ENCODE assay signal across 20 cellular contexts in genomic region chr6:95496769-95497426, GRCh38.
DNase-seq lines count a peak whose midpoint lies in the region; ATAC-seq and TF ChIP-seq lines count a peak whose summit lies in the region.
"Had no signal": no experiment of that assay in that cellular context is flagged by ENCODE, and none has a peak within 500 bp of the region (broad histone marks: within the 10 kb centered on the region; RNA-seq: fewer than 3 reads in every experiment).

No MANE protein-coding gene starts in this region.

- 91% methylated on average over 28 of the region's 28 CpGs for WGBS in right cardiac atrium
- 89 to 93% (median 92%) methylated on average over 18 to 28 of the region's 28 CpGs for WGBS in heart left ventricle, 4 donors
- 95 to 100% methylated on average over 8 to 28 of the region's 28 CpGs for WGBS in endodermal cell (ENCODE audit: insufficient coverage in 1 of 2, insufficient read length in 1 of 2), 2 experiments
- WGBS in neuronal stem cell (ENCODE audit: extremely low coverage in 2 of 2, insufficient read length in 2 of 2, insufficient replicate concordance in 1 of 2), 2 donors, result no CpG with 5 or more reads among the region's 28 CpGs

- no peak overlapping the region for H2BK120ac ChIP-seq in neuronal stem cell (ENCODE audit: low read depth, low read length)

- H3K14ac ChIP-seq in neuronal stem cell (ENCODE audit: low read length), result peak overlapping the region; percentile 38

- H3K27me3 Mint-ChIP-seq in endodermal cell (ENCODE audit: insufficient read depth), result no peaks in the 10 kb centered on the region
- H3K27me3 Mint-ChIP-seq: B cell; CD4-positive, alpha-beta memory T cell had no signal

- H4K91ac ChIP-seq in neuronal stem cell (ENCODE audit: low read depth, low read length, poor library complexity), result no peak overlapping the region

- TF ChIP-seq CTCF in heart left ventricle (IDR thresholded peaks at IDR 0.05) (no peak), HEK293 (tag by site-specific recombination; IDR thresholded peaks at IDR 0.05) (no peak), endodermal cell (conservative IDR thresholded peaks at IDR 0.05) (no peak)

- intact Hi-C loops in right cardiac atrium (cut with DNase I), result no loop called here
- intact Hi-C loops in heart left ventricle (cut with DNase I), result no loop called here

- no peak overlapping the region for H3K27ac ChIP-seq in right cardiac atrium (ENCODE audit: low read length)
- no peak overlapping the region for H3K27ac ChIP-seq in heart left ventricle
- H3K27ac ChIP-seq in HEK293 (ENCODE audit: extremely low read depth, low read depth, low read length), result no peak overlapping the region
- H3K27ac ChIP-seq in endodermal cell (ENCODE audit: low read depth, low read length), result no peak overlapping the region
- no peak overlapping the region for H3K27ac ChIP-seq in neuronal stem cell (replicated peaks; ENCODE audit: low read length)
- H3K27ac ChIP-seq: 22Rv1; BLaER1 treated with 17β-estradiol and CSF1 and Interleukin-3, amounts not matched to agents 10 nM and 100 nM had no signal

- no peak for TF ChIP-seq POLR2A in heart left ventricle (IDR thresholded peaks at IDR 0.05)

- H3K79me1 ChIP-seq in neuronal stem cell (ENCODE audit: low read depth, low read length), result no peaks in the 10 kb centered on the region

- H3K36me3 Mint-ChIP-seq in endodermal cell (ENCODE audit: low read depth), result peaks cover 49% of the 10 kb centered on the region
- H3K36me3 Mint-ChIP-seq: CD4-positive, alpha-beta memory T cell had no signal

- no peak overlapping the region for H2AFZ ChIP-seq in neuronal stem cell (ENCODE audit: low read length)
- H2AFZ ChIP-seq: GM23338 had no signal

- H2BK5ac ChIP-seq in neuronal stem cell (ENCODE audit: low read length), result no peak overlapping the region

- no peak overlapping the region for H4K8ac ChIP-seq in neuronal stem cell (ENCODE audit: low read depth, low read length)

- no peak overlapping the region for H3K9ac ChIP-seq in endodermal cell (ENCODE audit: extremely low read depth, low read length, poor library complexity, severe bottlenecking)
- no peak overlapping the region for H3K9ac ChIP-seq in neuronal stem cell (ENCODE audit: low read depth, low read length, poor library complexity)
- H3K9ac ChIP-seq: BLaER1 treated with 17β-estradiol and CSF1 and Interleukin-3, amounts not matched to agents 10 nM and 100 nM had no signal

- DNase-seq in right cardiac atrium, result peak in 2 of 3 donors; percentile 36 to 39
- DNase-seq in heart left ventricle, result no peak
- DNase-seq in endodermal cell, result no peak
- no peak for DNase-seq in neuronal stem cell (ENCODE audit: low spot score)
- no peak for DNase-seq in NCI-H82 (lab: John Stamatoyannopoulos, UW)
- DNase-seq in DMS53 treated with DMSO at 0.1 percent for 48 hours (lab: John Stamatoyannopoulos, UW; ENCODE audit: unreplicated experiment), result no peak
- DNase-seq: Calu3; CD4-positive, alpha-beta memory T cell; COR-L47; DMS53; DND-41; H9; HFFc6 had no signal

- no peak overlapping the region for H2AK5ac ChIP-seq in neuronal stem cell (ENCODE audit: low read depth, low read length)

- POLR2A ChIA-PET in HEK293 (lab: Yijun Ruan, JAX), result no interaction called here

- no peak overlapping the region for H3K23ac ChIP-seq in neuronal stem cell (ENCODE audit: low read depth, low read length, poor library complexity)

- H3K27me3 ChIP-seq in right cardiac atrium (ENCODE audit: control insufficient read depth, insufficient read depth) (no peaks in the 10 kb centered on the region), heart left ventricle (no peaks in the 10 kb centered on the region), endodermal cell (ENCODE audit: control insufficient read depth, insufficient read depth, low read length, poor library complexity, severe bottlenecking) (no peaks in the 10 kb centered on the region), neuronal stem cell (ENCODE audit: control insufficient read depth in 3 of 3, insufficient read depth in 3 of 3, low read depth in 1 of 3, low read length in 3 of 3) (no peaks in the 10 kb centered on the region)
- H3K27me3 ChIP-seq: BLaER1 treated with 17β-estradiol and CSF1 and Interleukin-3, amounts not matched to agents 10 nM and 100 nM had no signal

- peak overlapping the region; percentile 28 for H3K18ac ChIP-seq in neuronal stem cell (ENCODE audit: low read length)

- H3K27ac Mint-ChIP-seq in endodermal cell, result no peak overlapping the region
- H3K27ac Mint-ChIP-seq: B cell; CD4-positive, alpha-beta memory T cell; GM23338; H9; HFFc6 had no signal

- no peak overlapping the region for H2BK15ac ChIP-seq in neuronal stem cell (ENCODE audit: low read length)

- no peak overlapping the region for H3K4me2 ChIP-seq in neuronal stem cell (ENCODE audit: insufficient read depth, low read length, poor library complexity, severe bottlenecking)
- H3K4me2 ChIP-seq: BLaER1 treated with 17β-estradiol and CSF1 and Interleukin-3, amounts not matched to agents 10 nM and 100 nM; GM23338 had no signal

- H3K4ac ChIP-seq in neuronal stem cell (ENCODE audit: low read length), result no peak overlapping the region

- H3K36me3 ChIP-seq in heart left ventricle (no peaks in the 10 kb centered on the region), HEK293 (ENCODE audit: control insufficient read depth in 2 of 2, insufficient read depth in 1 of 2, low read length in 2 of 2) (no peaks in the 10 kb centered on the region), endodermal cell (ENCODE audit: control insufficient read depth, insufficient read depth, low read length) (peaks cover 64% of the 10 kb centered on the region), neuronal stem cell (replicated peaks in 1 of 2; ENCODE audit: control insufficient read depth in 2 of 2, insufficient read depth in 2 of 2, low read length in 2 of 2) (no peaks in the 10 kb centered on the region)
- H3K36me3 ChIP-seq: BLaER1 treated with 17β-estradiol and CSF1 and Interleukin-3, amounts not matched to agents 10 nM and 100 nM had no signal

- no peaks in the 10 kb centered on the region for H3K9me3 ChIP-seq in right cardiac atrium (ENCODE audit: control insufficient read depth, low read length)
- H3K9me3 ChIP-seq in heart left ventricle, result peaks cover 0 to 6% (median 0%) of the 10 kb centered on the region in 12 donors
- H3K9me3 ChIP-seq in HEK293 (ENCODE audit: control insufficient read depth, insufficient read depth, low read depth, low read length), result no peaks in the 10 kb centered on the region
- H3K9me3 ChIP-seq in endodermal cell (ENCODE audit: control insufficient read depth, low read length), result peaks cover 69% of the 10 kb centered on the region
- peaks cover 0 to 3% of the 10 kb centered on the region in 2 donors for H3K9me3 ChIP-seq in neuronal stem cell (replicated peaks in 1 of 2; ENCODE audit: control insufficient read depth in 2 of 2, insufficient read depth in 1 of 2, low read depth in 1 of 2, low read length in 2 of 2)

- peaks cover 6% of the 10 kb centered on the region for H3K4me1 Mint-ChIP-seq in endodermal cell
- H3K4me1 Mint-ChIP-seq: B cell had no signal

- no peak for ATAC-seq in right cardiac atrium
- no peak for ATAC-seq in heart left ventricle
- no peak for ATAC-seq in GM18867 (IDR thresholded peaks at IDR 0.05; ENCODE audit: unreplicated experiment)
- ATAC-seq: GM23338, HCT116 had no signal

- peak overlapping the region; percentile 41 for H2BK12ac ChIP-seq in neuronal stem cell (ENCODE audit: low read length)

- no peak overlapping the region for H3K4me3 ChIP-seq in right cardiac atrium (ENCODE audit: low read length)
- no peak overlapping the region for H3K4me3 ChIP-seq in heart left ventricle
- no peak overlapping the region for H3K4me3 ChIP-seq in HEK293 (ENCODE audit: low read depth, low read length)
- H3K4me3 ChIP-seq in endodermal cell (ENCODE audit: low read length), result peak overlapping the region; percentile 43
- no peak overlapping the region for H3K4me3 ChIP-seq in neuronal stem cell (ENCODE audit: low read length in 2 of 2)
- H3K4me3 ChIP-seq: BLaER1 treated with 17β-estradiol and CSF1 and Interleukin-3, amounts not matched to agents 10 nM and 100 nM; GM23338 had no signal

- H3K4me1 ChIP-seq in right cardiac atrium (ENCODE audit: control insufficient read depth, insufficient read depth, low read length) (no peaks in the 10 kb centered on the region), heart left ventricle (no peaks in the 10 kb centered on the region), HEK293 (ENCODE audit: control insufficient read depth, insufficient read depth, low read length) (no peaks in the 10 kb centered on the region), endodermal cell (ENCODE audit: control insufficient read depth, insufficient read depth, low read length) (no peaks in the 10 kb centered on the region), neuronal stem cell (ENCODE audit: control insufficient read depth in 2 of 2, insufficient read depth in 1 of 2, low read depth in 1 of 2, low read length in 2 of 2) (no peaks in the 10 kb centered on the region)
- H3K4me1 ChIP-seq: BLaER1 treated with 17β-estradiol and CSF1 and Interleukin-3, amounts not matched to agents 10 nM and 100 nM had no signal

- H3K4me3 Mint-ChIP-seq in endodermal cell, result no peak overlapping the region
- H3K4me3 Mint-ChIP-seq: B cell; CD4-positive, alpha-beta memory T cell; GM23338; H9; HFFc6 had no signal

- CTCF ChIA-PET in HEK293 (lab: Yijun Ruan, JAX), result no interaction called here

- H3K9me3 Mint-ChIP-seq in endodermal cell, result peaks cover 48% of the 10 kb centered on the region

TF ChIP-seq in HEK293, 187 proteins besides CTCF, POLR2A, EP300 and RAD21:
- TF ChIP-seq KLF7 (tag by site-specific recombination; IDR thresholded peaks at IDR 0.05; ENCODE audit: borderline replicate concordance) (no peak), ZNF202 (tag by site-specific recombination; IDR thresholded peaks at IDR 0.05; ENCODE audit: borderline replicate concordance) (peak; percentile 82; the same call in 1 of the 2 replicates)

Comparison
In these comparisons a context has a peak if more than half of its experiments do, and no peak if none do; other contexts are left out.
1. DNase-seq: peak in right cardiac atrium (2 of 3); none in heart left ventricle (0 of 5), endodermal cell (single experiment), neuronal stem cell (single experiment), NCI-H82 (single experiment) and DMS53 treated with DMSO at 0.1 percent for 48 hours (single experiment).